ENCODE assay signal across 10 cellular contexts in the genomic region with DNA sequence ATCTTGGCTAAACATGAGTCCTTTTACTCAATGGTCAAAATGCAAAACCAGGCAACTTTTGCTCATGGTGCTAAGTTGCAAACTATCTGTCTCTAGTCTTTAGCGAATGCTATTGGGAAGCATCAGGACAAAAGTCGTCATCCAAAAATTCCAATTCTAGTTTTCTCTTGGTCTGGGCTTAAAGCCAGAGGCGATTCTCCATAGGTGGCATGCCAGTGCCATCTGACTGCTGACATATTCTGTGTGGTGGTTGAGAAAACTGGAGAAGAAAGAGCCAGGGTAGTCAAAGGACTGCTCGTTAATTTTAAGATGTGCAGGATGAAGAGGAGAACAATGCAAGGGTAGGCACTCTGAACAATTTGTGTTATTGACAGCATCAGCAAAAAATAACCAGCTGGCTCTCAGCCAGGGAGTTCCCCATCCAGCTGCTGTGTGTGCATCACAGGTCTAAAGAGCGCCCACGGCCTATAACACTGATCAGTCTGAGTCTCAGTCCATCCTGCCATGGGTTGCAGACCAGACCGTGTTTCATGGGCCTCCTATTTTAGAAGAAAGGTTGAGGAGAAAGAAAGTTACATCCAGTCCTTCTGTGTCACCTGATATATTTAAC.
A peak's percentile ranks its signal among the peaks of the same experiment; 100 is the strongest.
DNase-seq lines count a peak whose midpoint lies in the region; ATAC-seq, FAIRE-seq and TF ChIP-seq lines count a peak whose summit lies in the region.
"Had no signal": no experiment of that assay in that cellular context is flagged by ENCODE, and none has a peak within 500 bp of the region (broad histone marks: within the 10 kb centered on the region; RNA-seq: fewer than 3 reads in every experiment).

No MANE protein-coding gene starts in this region.

- in situ Hi-C loops in SK-MEL-5 (cut with HindIII; ENCODE audit: low pct_unique_long_range_greater_than_20kb, low sequenced_read_pairs), result no loop called here

- peak; percentile 65 for FAIRE-seq in GM12892 (lab: Jason Lieb, UNC)
- FAIRE-seq: H1 had no signal

- no peak for DNase-seq in GM12892 (ENCODE audit: insufficient read length)
- peak; percentile 27 for DNase-seq in SK-MEL-5 (ENCODE audit: low read depth, low spot score)
- DNase-seq in myocyte (ENCODE audit: low read depth), result peak; percentile 43
- no peak for DNase-seq in hepatic stellate cell (ENCODE audit: low spot score)
- no peak for DNase-seq in HEK293T (ENCODE audit: extremely low spot score)
- DNase-seq: Kasumi-1 had no signal

- CTCF ChIA-PET in HEK293T (lab: Yijun Ruan, JAX), result no interaction called here

- TF ChIP-seq POLR2A in GM12892 (IDR thresholded peaks at IDR 0.05; ENCODE audit: low read depth, low read length), result no peak

- ATAC-seq in HG02610 (IDR thresholded peaks at IDR 0.05; ENCODE audit: unreplicated experiment) (peak; percentile 75), GM21367 (IDR thresholded peaks at IDR 0.05; ENCODE audit: unreplicated experiment) (no peak)
- ATAC-seq: naive thymus-derived CD8-positive, alpha-beta T cell had no signal

- POLR2A ChIA-PET in HEK293T (lab: Yijun Ruan, JAX), result no interaction called here

TF ChIP-seq in HEK293T, 16 proteins besides CTCF, POLR2A, EP300 and RAD21:
- TF ChIP-seq ELF4 (IDR thresholded peaks at IDR 0.05) (no peak), ARNT (IDR thresholded peaks at IDR 0.05) (no peak), SUZ12 (IDR thresholded peaks at IDR 0.05) (no peak), CTBP1 (IDR thresholded peaks at IDR 0.05; ENCODE audit: borderline replicate concordance) (no peak), BHLHE40 (IDR thresholded peaks at IDR 0.05; ENCODE audit: borderline replicate concordance) (no peak), ZNF384 (IDR thresholded peaks at IDR 0.05) (no peak), HDGF (IDR thresholded peaks at IDR 0.05; ENCODE audit: borderline replicate concordance) (no peak), NFRKB (IDR thresholded peaks at IDR 0.05) (no peak), FOXA1 (IDR thresholded peaks at IDR 0.05) (no peak)

Comparison
In these comparisons a context has a peak if more than half of its experiments do, and no peak if none do; other contexts are left out.
1. DNase-seq: peak in SK-MEL-5 (single experiment) and myocyte (single experiment); none in GM12892 (single experiment), hepatic stellate cell (single experiment) and HEK293T (single experiment).